Comparison of ENCODE assay signal across 20 cellular contexts in the genomic region with DNA sequence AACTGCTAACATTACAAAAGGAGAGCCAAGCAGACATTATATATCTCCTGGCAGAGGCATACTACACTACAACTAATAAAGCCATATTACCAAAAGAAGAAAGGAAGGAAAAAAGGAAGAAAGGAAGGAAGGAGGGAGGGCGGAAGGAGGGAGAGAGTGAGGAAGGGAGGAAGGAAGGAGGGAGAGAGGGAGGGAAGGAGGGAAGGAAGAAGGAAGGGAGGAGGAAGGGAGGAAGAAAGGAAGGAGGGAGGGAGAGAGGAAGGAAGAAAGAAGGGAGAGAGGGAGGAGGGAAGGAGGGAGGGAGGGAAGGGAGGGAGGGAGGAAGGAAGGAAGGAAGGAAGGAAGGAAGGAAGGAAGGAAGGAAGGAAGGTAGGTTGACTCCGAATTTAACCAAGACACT.
DNase-seq lines count a peak whose midpoint lies in the region; ATAC-seq, FAIRE-seq and TF ChIP-seq lines count a peak whose summit lies in the region.
"Had no signal": no experiment of that assay in that cellular context is flagged by ENCODE, and none has a peak within 500 bp of the region (broad histone marks: within the 10 kb centered on the region; RNA-seq: fewer than 3 reads in every experiment).

No MANE protein-coding gene starts in this region.

- no peak for TF ChIP-seq EP300 in HepG2 (IDR thresholded peaks at IDR 0.05; ENCODE audit: low read depth in 2 of 2, low read length in 2 of 2)
- TF ChIP-seq EP300 in HepG2 (CRISPR knock-in tag; IDR thresholded peaks at IDR 0.05; ENCODE audit: borderline replicate concordance): no peak

- intact Hi-C loops in HepG2 (cut with micrococcal nuclease; ENCODE audit: unreplicated experiment) (no loop called here), right lobe of liver (cut with DNase I) (no loop called here)

- no peak overlapping the region for H3K4me3 ChIP-seq in HepG2 (replicated peaks in 1 of 3; ENCODE audit: insufficient read depth in 1 of 3, low read depth in 2 of 3, low read length in 3 of 3)
- H3K4me3 ChIP-seq in right lobe of liver: no peak overlapping the region
- H3K4me3 ChIP-seq: A549; BLaER1 treated with 17β-estradiol and CSF1 and Interleukin-3, amounts not matched to agents 10 nM and 100 nM had no signal

- in situ Hi-C loops in HepG2 (cut with HindIII; ENCODE audit: extremely low pct_ligation_motif_present, low pct_unique_long_range_greater_than_20kb): no loop called here

- H3K4me1 ChIP-seq in HepG2 (ENCODE audit: insufficient read depth, low read length) (no peaks in the 10 kb centered on the region), right lobe of liver (no peaks in the 10 kb centered on the region)
- H3K4me1 ChIP-seq: A549; BLaER1 treated with 17β-estradiol and CSF1 and Interleukin-3, amounts not matched to agents 10 nM and 100 nM; Caco-2 had no signal

- no peaks in the 10 kb centered on the region for H3K79me2 ChIP-seq in HepG2 (ENCODE audit: insufficient read depth, low read length)

- H3K27me3 ChIP-seq in HepG2 (ENCODE audit: control insufficient read depth in 1 of 2, insufficient read depth in 2 of 2, low read length in 2 of 2): no peaks in the 10 kb centered on the region
- H3K27me3 ChIP-seq in right lobe of liver: no peaks in the 10 kb centered on the region
- H3K27me3 ChIP-seq: BLaER1 treated with 17β-estradiol and CSF1 and Interleukin-3, amounts not matched to agents 10 nM and 100 nM had no signal

- no TSS peak for BruUV-seq in HepG2 (replicated peaks; lab: Mats Ljungman, UMichigan)

- H3K4me2 ChIP-seq in HepG2 (ENCODE audit: low read depth, low read length): no peak overlapping the region
- H3K4me2 ChIP-seq: A549; BLaER1 treated with 17β-estradiol and CSF1 and Interleukin-3, amounts not matched to agents 10 nM and 100 nM had no signal

- TF ChIP-seq CTCF in HepG2 (CRISPR knock-in tag; IDR thresholded peaks at IDR 0.05) (no peak), right lobe of liver (IDR thresholded peaks at IDR 0.05) (no peak), VCaP (conservative IDR thresholded peaks at IDR 0.05) (no peak)

- H3K9me3 ChIP-seq in HepG2 (ENCODE audit: low read length) (no peaks in the 10 kb centered on the region), right lobe of liver (no peaks in the 10 kb centered on the region)
- H3K9me3 ChIP-seq: A549, Caco-2 had no signal

- H3K27ac ChIP-seq in HepG2 (ENCODE audit: extremely low read length, insufficient read depth, low read length): no peak overlapping the region
- H3K27ac ChIP-seq in right lobe of liver: no peak overlapping the region
- H3K27ac ChIP-seq in VCaP: peak overlapping the region; percentile 11; the same call in 1 of the 2 replicates
- H3K27ac ChIP-seq: 22Rv1; A549; BLaER1 treated with 17β-estradiol and CSF1 and Interleukin-3, amounts not matched to agents 10 nM and 100 nM; C4-2B had no signal

- DNase-seq in HepG2 (ENCODE audit: low spot score) (no peak), right lobe of liver (no peak), HuH-7.5 (ENCODE audit: low spot score) (no peak), HuH-7 (ENCODE audit: low spot score) (no peak)
- DNase-seq: AML-193; Caco-2; Calu3; CD4-positive, alpha-beta T cell; CD8-positive, alpha-beta T cell; DMS79 treated with DMSO at 0.1 percent for 48 hours; GF-D8 had no signal

- POLR2A ChIA-PET in HepG2 (lab: Yijun Ruan, JAX): no interaction called here

- H3K36me3 ChIP-seq in HepG2 (replicated peaks in 1 of 2; ENCODE audit: control insufficient read depth in 1 of 2, insufficient read depth in 2 of 2, low read length in 2 of 2): no peaks in the 10 kb centered on the region
- no peaks in the 10 kb centered on the region for H3K36me3 ChIP-seq in right lobe of liver
- H3K36me3 ChIP-seq: BLaER1 treated with 17β-estradiol and CSF1 and Interleukin-3, amounts not matched to agents 10 nM and 100 nM had no signal

- CTCF ChIA-PET in HepG2 (lab: Yijun Ruan, JAX; ENCODE audit: low intra/inter-chr PET ratio, low total read pairs): no interaction called here

- no peak overlapping the region for H2AFZ ChIP-seq in HepG2 (ENCODE audit: low read length)

- TF ChIP-seq POLR2A in HepG2 (IDR thresholded peaks at IDR 0.05; ENCODE audit: insufficient read depth in 1 of 2, low read depth in 2 of 2, low read length in 2 of 2) (no peak), right lobe of liver (IDR thresholded peaks at IDR 0.05) (no peak)

- no peak for FAIRE-seq in HepG2 (lab: Jason Lieb, UNC)
- FAIRE-seq: A549, D721Med, G401.6, GM12891, GM19239 had no signal

- TF ChIP-seq RAD21 in HepG2 (CRISPR knock-in tag; IDR thresholded peaks at IDR 0.05): no peak

- ATAC-seq in HepG2 (no peak), right lobe of liver (no peak)
- ATAC-seq: A549; CD8-positive, alpha-beta T cell had no signal

- 55% methylated on average over 2 of the region's 2 CpGs for WGBS in HepG2 (ENCODE audit: low lambda C conversion rate)
- 75% methylated on average over 2 of the region's 2 CpGs for WGBS in right lobe of liver (ENCODE audit: insufficient coverage, low coverage, low lambda C conversion rate, missing lambda C conversion rate)

- H4K20me1 ChIP-seq in HepG2 (ENCODE audit: insufficient read depth, low read length): no peaks in the 10 kb centered on the region
- H4K20me1 ChIP-seq: BLaER1 treated with 17β-estradiol and CSF1 and Interleukin-3, amounts not matched to agents 10 nM and 100 nM had no signal

- H3K9ac ChIP-seq in HepG2 (ENCODE audit: insufficient read depth, low read depth, low read length): no peak overlapping the region
- H3K9ac ChIP-seq: BLaER1 treated with 17β-estradiol and CSF1 and Interleukin-3, amounts not matched to agents 10 nM and 100 nM had no signal

TF ChIP-seq in HepG2, 621 proteins besides CTCF, POLR2A, EP300 and RAD21:
- no peak for TF ChIP-seq LCORL (IDR thresholded peaks at IDR 0.05)
- TF ChIP-seq LCORL (CRISPR knock-in tag; IDR thresholded peaks at IDR 0.05): no peak
- TF ChIP-seq, protein P1, sequence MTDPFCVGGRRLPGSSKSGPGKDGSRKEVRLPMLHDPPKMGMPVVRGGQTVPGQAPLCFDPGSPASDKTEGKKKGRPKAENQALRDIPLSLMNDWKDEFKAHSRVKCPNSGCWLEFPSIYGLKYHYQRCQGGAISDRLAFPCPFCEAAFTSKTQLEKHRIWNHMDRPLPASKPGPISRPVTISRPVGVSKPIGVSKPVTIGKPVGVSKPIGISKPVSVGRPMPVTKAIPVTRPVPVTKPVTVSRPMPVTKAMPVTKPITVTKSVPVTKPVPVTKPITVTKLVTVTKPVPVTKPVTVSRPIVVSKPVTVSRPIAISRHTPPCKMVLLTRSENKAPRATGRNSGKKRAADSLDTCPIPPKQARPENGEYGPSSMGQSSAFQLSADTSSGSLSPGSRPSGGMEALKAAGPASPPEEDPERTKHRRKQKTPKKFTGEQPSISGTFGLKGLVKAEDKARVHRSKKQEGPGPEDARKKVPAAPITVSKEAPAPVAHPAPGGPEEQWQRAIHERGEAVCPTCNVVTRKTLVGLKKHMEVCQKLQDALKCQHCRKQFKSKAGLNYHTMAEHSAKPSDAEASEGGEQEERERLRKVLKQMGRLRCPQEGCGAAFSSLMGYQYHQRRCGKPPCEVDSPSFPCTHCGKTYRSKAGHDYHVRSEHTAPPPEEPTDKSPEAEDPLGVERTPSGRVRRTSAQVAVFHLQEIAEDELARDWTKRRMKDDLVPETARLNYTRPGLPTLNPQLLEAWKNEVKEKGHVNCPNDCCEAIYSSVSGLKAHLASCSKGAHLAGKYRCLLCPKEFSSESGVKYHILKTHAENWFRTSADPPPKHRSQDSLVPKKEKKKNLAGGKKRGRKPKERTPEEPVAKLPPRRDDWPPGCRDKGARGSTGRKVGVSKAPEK (CRISPR knock-in tag; IDR thresholded peaks at IDR 0.05; ENCODE audit: borderline replicate concordance): no peak
- TF ChIP-seq NR3C1 (CRISPR knock-in tag; IDR thresholded peaks at IDR 0.05): no peak
- peak; percentile 60 for TF ChIP-seq HNRNPK (IDR thresholded peaks at IDR 0.05; ENCODE audit: low read depth, low read length, poor library complexity, severe bottlenecking)
- no peak for TF ChIP-seq PPARG (CRISPR knock-in tag; conservative IDR thresholded peaks at IDR 0.05)
- TF ChIP-seq ZNF382 (CRISPR knock-in tag; IDR thresholded peaks at IDR 0.05; ENCODE audit: borderline replicate concordance): no peak
- no peak for TF ChIP-seq ZNF788 (CRISPR knock-in tag; IDR thresholded peaks at IDR 0.05; ENCODE audit: borderline replicate concordance)
- TF ChIP-seq ZNF282 (IDR thresholded peaks at IDR 0.05; ENCODE audit: partially characterized antibody): no peak
- TF ChIP-seq, protein P2, sequence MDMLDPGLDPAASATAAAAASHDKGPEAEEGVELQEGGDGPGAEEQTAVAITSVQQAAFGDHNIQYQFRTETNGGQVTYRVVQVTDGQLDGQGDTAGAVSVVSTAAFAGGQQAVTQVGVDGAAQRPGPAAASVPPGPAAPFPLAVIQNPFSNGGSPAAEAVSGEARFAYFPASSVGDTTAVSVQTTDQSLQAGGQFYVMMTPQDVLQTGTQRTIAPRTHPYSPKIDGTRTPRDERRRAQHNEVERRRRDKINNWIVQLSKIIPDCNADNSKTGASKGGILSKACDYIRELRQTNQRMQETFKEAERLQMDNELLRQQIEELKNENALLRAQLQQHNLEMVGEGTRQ (IDR thresholded peaks at IDR 0.05; ENCODE audit: low read depth, low read length): no peak
- TF ChIP-seq, protein P2 (CRISPR knock-in tag; IDR thresholded peaks at IDR 0.05; ENCODE audit: borderline replicate concordance): no peak
- TF ChIP-seq PCBP2 (optimal IDR thresholded peaks at IDR 0.05; ENCODE audit: low read depth, low read length, poor library complexity, severe bottlenecking): peak; percentile 77
- no peak for TF ChIP-seq KDM1A (CRISPR knock-in tag; IDR thresholded peaks at IDR 0.05)
- no peak for TF ChIP-seq TMF1 (CRISPR knock-in tag; IDR thresholded peaks at IDR 0.05; ENCODE audit: low read depth)
